Comparison of ENCODE assay signal across 19 cellular contexts in the genomic region with DNA sequence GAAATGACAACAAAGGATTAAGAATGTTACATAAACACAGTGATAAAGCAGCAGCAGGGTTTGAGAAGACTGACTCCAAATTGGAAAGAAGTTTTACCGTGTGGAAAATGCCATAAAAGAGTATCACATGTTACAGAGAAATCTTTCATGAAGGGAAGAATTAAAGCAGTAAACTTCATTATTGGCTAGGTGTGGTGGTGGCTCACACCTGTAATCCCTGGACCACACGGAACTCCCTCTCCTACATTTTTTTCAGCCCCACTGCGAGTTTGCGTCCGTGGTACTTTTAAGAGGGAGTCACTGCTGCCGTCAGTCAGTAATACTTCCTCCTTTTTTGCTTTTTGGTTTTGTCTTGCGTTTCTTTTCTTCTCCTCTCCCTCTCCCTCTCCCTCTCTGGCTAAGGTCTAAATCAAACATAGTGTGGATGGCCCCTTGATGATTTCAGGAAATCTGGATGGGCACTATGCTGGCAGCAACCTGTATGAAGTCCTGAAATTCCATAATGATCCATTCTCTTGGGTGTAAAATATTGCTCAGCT.
DNase-seq lines count a peak whose midpoint lies in the region; ATAC-seq, FAIRE-seq and TF ChIP-seq lines count a peak whose summit lies in the region.
"Had no signal": no experiment of that assay in that cellular context is flagged by ENCODE, and none has a peak within 500 bp of the region (broad histone marks: within the 10 kb centered on the region; RNA-seq: fewer than 3 reads in every experiment).

No MANE protein-coding gene starts in this region.

- no peak overlapping the region for H4K91ac ChIP-seq in H1 (replicated peaks; ENCODE audit: insufficient read length, low read length)

- CTCF ChIA-PET in H1 (lab: Charles Lee; ENCODE audit: partially characterized antibody) = no interaction called here

- DNase-seq in NOMO-1 (lab: John Stamatoyannopoulos, UW; ENCODE audit: unreplicated experiment in 2 of 2) (peak; percentile 3 to 19), NOMO-1 treated with DMSO at 0.1 percent for 48 hours (lab: John Stamatoyannopoulos, UW; ENCODE audit: unreplicated experiment) (no peak), LoVo (ENCODE audit: low spot score) (peak; percentile 59), H1 (ENCODE audit: low read depth in 1 of 2, low spot score in 2 of 2) (no peak), pancreas (no peak), SKM-1 (lab: John Stamatoyannopoulos, UW; ENCODE audit: unreplicated experiment) (no peak), thyroid gland (no peak)
- DNase-seq: activated naive CD4-positive, alpha-beta T cell treated with anti-CD3 and anti-CD28 coated beads, Interleukin-2, amount 10 ng/mL, durations not matched to agents 7 days and 5 days; activated T-cell treated with anti-CD3 and anti-CD28 coated beads, Interleukin-2, amount 50 U/mL, for 4 hours; esophagus squamous epithelium; HCEC 1CT; Karpas-422; NCI-H2107; NCI-H748 treated with DMSO at 0.1 percent for 48 hours; nephron progenitor cell had no signal

- TF ChIP-seq RAD21 in H1 (IDR thresholded peaks at IDR 0.05 in 1 of 2, conservative IDR thresholded peaks at IDR 0.05 in 1 of 2; ENCODE audit: low read depth in 2 of 2, low read length in 2 of 2) = no peak

- no peaks in the 10 kb centered on the region for H3K79me2 ChIP-seq in H1 (ENCODE audit: control insufficient read depth in 1 of 2, insufficient read depth in 2 of 2, low read length in 2 of 2)

- TF ChIP-seq CTCF in H1 (IDR thresholded peaks at IDR 0.05; ENCODE audit: control extremely low read depth in 1 of 3, insufficient read depth in 1 of 3, low read depth in 1 of 3, low read length in 3 of 3) = no peak
- no peak for TF ChIP-seq CTCF in pancreas (IDR thresholded peaks at IDR 0.05)
- no peak for TF ChIP-seq CTCF in thyroid gland (IDR thresholded peaks at IDR 0.05)

- H3K4ac ChIP-seq in H1 (replicated peaks; ENCODE audit: insufficient read length, low read depth, low read length) = no peak overlapping the region

- H3K4me1 ChIP-seq in H1 (replicated peaks in 1 of 4; ENCODE audit: control insufficient read depth in 3 of 4, insufficient read depth in 4 of 4, low read length in 3 of 4) = peaks cover 0 to 3% (median 1%) of the 10 kb centered on the region in 4 experiments; a peak in 3 of 7 replicates
- peaks cover 9 to 20% (median 14%) of the 10 kb centered on the region in 3 donors for H3K4me1 ChIP-seq in pancreas
- peaks cover 14 to 17% of the 10 kb centered on the region in 2 donors for H3K4me1 ChIP-seq in thyroid gland

- H2AK5ac ChIP-seq in H1 (ENCODE audit: low read depth, low read length) = no peak overlapping the region

- H2BK15ac ChIP-seq in H1 (ENCODE audit: low read length) = no peak overlapping the region

- H2BK5ac ChIP-seq in H1 (ENCODE audit: low read depth, low read length) = no peak overlapping the region

- ATAC-seq in pancreas = no peak
- ATAC-seq in HG02885 (IDR thresholded peaks at IDR 0.05; ENCODE audit: poor library complexity, unreplicated experiment) = no peak
- ATAC-seq: activated CD4-positive, CD25-positive, alpha-beta regulatory T cell treated with anti-CD3 and anti-CD28 coated beads, Interleukin-2, amount 50 U/mL, for 24 hours; activated T-cell treated with anti-CD3 and anti-CD28 coated beads, Interleukin-2, amount 50 U/mL, for 4 hours; left lobe of liver; stimulated activated effector memory CD8-positive, alpha-beta T cell treated with anti-CD3 and anti-CD28 coated beads, Interleukin-12 subunit alpha, Interleukin-12 subunit beta, amount 100 ng/mL, for 72 hours had no signal

- POLR2A ChIA-PET in H1 (lab: Charles Lee; ENCODE audit: partially characterized antibody) = no interaction called here

- no peak overlapping the region for H2BK120ac ChIP-seq in H1 (replicated peaks; ENCODE audit: low read depth, low read length)

- peaks cover 1% of the 10 kb centered on the region; the same call in 1 of the 2 replicates for H3K23me2 ChIP-seq in H1 (ENCODE audit: low read depth, low read length)

- intact Hi-C loops in pancreas (cut with DNase I) (no loop called here), thyroid gland (cut with DNase I) (no loop called here)

- no peak for TF ChIP-seq POLR2A in H1 (IDR thresholded peaks at IDR 0.05; ENCODE audit: control extremely low read depth in 1 of 2, low read depth in 2 of 2, low read length in 2 of 2)
- TF ChIP-seq POLR2A in thyroid gland (IDR thresholded peaks at IDR 0.05) = no peak

- no peak overlapping the region for H3K18ac ChIP-seq in H1 (ENCODE audit: extremely low read depth, low read length)

- H2BK12ac ChIP-seq in H1 (ENCODE audit: low read depth, low read length) = 0 out of 2 replicates have a peak overlapping the region, but pooled peaks have one; percentile 10

- H3K56ac ChIP-seq in H1 (replicated peaks; ENCODE audit: insufficient read length, low read depth, low read length) = no peak overlapping the region

- no peak overlapping the region for H3K9ac ChIP-seq in H1 (replicated peaks in 1 of 4; ENCODE audit: extremely low read depth in 1 of 4, low read depth in 3 of 4, low read length in 3 of 4)

- FAIRE-seq in H1 (lab: Jason Lieb, UNC) (peak; percentile 100), pancreas (lab: Jason Lieb, UNC) (peak; percentile 99)

- WGBS in H1 (ENCODE audit: extremely low coverage in 1 of 2, insufficient coverage in 1 of 2, insufficient read length in 1 of 2, insufficient replicate concordance in 2 of 2, low coverage in 1 of 2, low lambda C conversion rate in 2 of 2, missing lambda C conversion rate in 1 of 2), 2 experiments = 77% methylated on average over 7 of the region's 7 CpGs; no CpG with 5 or more reads in 1 of the 2 experiments
- 87 to 97% methylated on average over 7 of the region's 7 CpGs for WGBS in pancreas, 2 donors
- 86 to 96% methylated on average over 7 of the region's 7 CpGs for WGBS in thyroid gland, 2 donors

- no peak overlapping the region for H2AFZ ChIP-seq in H1 (ENCODE audit: low read length)

- H2BK20ac ChIP-seq in H1 (ENCODE audit: low read length) = no peak overlapping the region

- no peaks in the 10 kb centered on the region; a peak in 1 of 8 replicates for H3K36me3 ChIP-seq in H1 (ENCODE audit: control insufficient read depth in 2 of 4, insufficient read depth in 4 of 4, low read length in 3 of 4)
- H3K36me3 ChIP-seq in pancreas = no peaks in the 10 kb centered on the region
- no peaks in the 10 kb centered on the region for H3K36me3 ChIP-seq in thyroid gland

- H3K23ac ChIP-seq in H1 (ENCODE audit: insufficient read length) = no peak overlapping the region

- no peaks in the 10 kb centered on the region for H4K20me1 ChIP-seq in H1 (replicated peaks in 1 of 2; ENCODE audit: control insufficient read depth in 1 of 2, insufficient read depth in 2 of 2, low read length in 2 of 2)

- no peak overlapping the region for H4K5ac ChIP-seq in H1 (ENCODE audit: insufficient read length, low read depth, low read length)

- no peak overlapping the region for H3K4me3 ChIP-seq in H1 (ENCODE audit: extremely low read depth in 1 of 4, insufficient read depth in 2 of 4, low read depth in 3 of 4, low read length in 4 of 4)
- no peak overlapping the region for H3K4me3 ChIP-seq in pancreas
- H3K4me3 ChIP-seq in thyroid gland (replicated peaks in 1 of 3) = no peak overlapping the region
- H3K4me3 ChIP-seq: esophagus squamous epithelium had no signal

- no peaks in the 10 kb centered on the region for H3K79me1 ChIP-seq in H1 (ENCODE audit: low read depth, low read length)

- no peak overlapping the region for H3K27ac ChIP-seq in H1 (ENCODE audit: low read depth, low read length)
- no peak overlapping the region for H3K27ac ChIP-seq in pancreas
- no peak overlapping the region for H3K27ac ChIP-seq in thyroid gland
- H3K27ac ChIP-seq: esophagus squamous epithelium had no signal

- no peak overlapping the region for H3K4me2 ChIP-seq in H1 (ENCODE audit: insufficient read depth in 1 of 2, low read depth in 2 of 2, low read length in 2 of 2)

- no peak overlapping the region for H3K14ac ChIP-seq in H1 (ENCODE audit: insufficient read length)

- H3K9me3 ChIP-seq in H1 (ENCODE audit: insufficient read depth in 2 of 2, low read depth in 1 of 2, low read length in 1 of 2) (no peaks in the 10 kb centered on the region), pancreas (no peaks in the 10 kb centered on the region), thyroid gland (no peaks in the 10 kb centered on the region)
- H3K9me3 ChIP-seq: esophagus squamous epithelium had no signal

- no peaks in the 10 kb centered on the region for H3K27me3 ChIP-seq in H1 (replicated peaks in 1 of 4; ENCODE audit: control insufficient read depth in 3 of 4, extremely low read depth in 1 of 4, insufficient read depth in 3 of 4, low read length in 3 of 4)
- H3K27me3 ChIP-seq in pancreas = no peaks in the 10 kb centered on the region
- H3K27me3 ChIP-seq in thyroid gland = no peaks in the 10 kb centered on the region
- H3K27me3 ChIP-seq: esophagus squamous epithelium had no signal

- no peak for TF ChIP-seq EP300 in H1 (IDR thresholded peaks at IDR 0.05; ENCODE audit: borderline replicate concordance in 1 of 2, low read depth in 2 of 2, low read length in 2 of 2)

- no peak overlapping the region for H4K8ac ChIP-seq in H1 (ENCODE audit: extremely low read depth, insufficient read depth, low read length)

TF ChIP-seq in H1, 55 proteins besides CTCF, POLR2A, EP300 and RAD21 (continues in another document):
- TF ChIP-seq FOSL1 (IDR thresholded peaks at IDR 0.05; ENCODE audit: insufficient read depth, low read depth, low read length) (no peak), POU5F1 (IDR thresholded peaks at IDR 0.05; ENCODE audit: low read depth, low read length) (no peak), KDM4A (IDR thresholded peaks at IDR 0.05; ENCODE audit: low read depth, low read length, severe bottlenecking) (no peak), HDAC6 (IDR thresholded peaks at IDR 0.05; ENCODE audit: low read depth, low read length) (no peak), TBP (IDR thresholded peaks at IDR 0.05; ENCODE audit: low read depth, low read length) (no peak), RFX5 (IDR thresholded peaks at IDR 0.05; ENCODE audit: borderline replicate concordance, low read depth, low read length) (no peak)
- TF ChIP-seq, protein P1, sequence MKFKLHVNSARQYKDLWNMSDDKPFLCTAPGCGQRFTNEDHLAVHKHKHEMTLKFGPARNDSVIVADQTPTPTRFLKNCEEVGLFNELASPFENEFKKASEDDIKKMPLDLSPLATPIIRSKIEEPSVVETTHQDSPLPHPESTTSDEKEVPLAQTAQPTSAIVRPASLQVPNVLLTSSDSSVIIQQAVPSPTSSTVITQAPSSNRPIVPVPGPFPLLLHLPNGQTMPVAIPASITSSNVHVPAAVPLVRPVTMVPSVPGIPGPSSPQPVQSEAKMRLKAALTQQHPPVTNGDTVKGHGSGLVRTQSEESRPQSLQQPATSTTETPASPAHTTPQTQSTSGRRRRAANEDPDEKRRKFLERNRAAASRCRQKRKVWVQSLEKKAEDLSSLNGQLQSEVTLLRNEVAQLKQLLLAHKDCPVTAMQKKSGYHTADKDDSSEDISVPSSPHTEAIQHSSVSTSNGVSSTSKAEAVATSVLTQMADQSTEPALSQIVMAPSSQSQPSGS (IDR thresholded peaks at IDR 0.05; ENCODE audit: low read length) = no peak

Comparison
In these comparisons a context has a peak if more than half of its experiments do, and no peak if none do; other contexts are left out.
1. DNase-seq: peak in NOMO-1 (2 of 2) and LoVo (single experiment); none in NOMO-1 treated with DMSO at 0.1 percent for 48 hours (single experiment), H1 (0 of 2), pancreas (0 of 6), SKM-1 (single experiment) and thyroid gland (0 of 2).